25 cellular contexts compared by ENCODE assay signal in genomic region chr17:74180336-74180735, GRCh38.
"Had no signal": no experiment of that assay in that cellular context is flagged by ENCODE, and none has a peak within 500 bp of the region (broad histone marks: within the 10 kb centered on the region; RNA-seq: fewer than 3 reads in every experiment).

No MANE protein-coding gene starts in this region.

- H3K9me3 ChIP-seq: breast epithelium, esophagus squamous epithelium, gastrocnemius medialis, neutrophil, pancreas, upper lobe of left lung had no signal

- ATAC-seq: activated CD4-positive, alpha-beta T cell treated with anti-CD3 and anti-CD28 coated beads for 36 hours; activated T-cell treated with anti-CD3 and anti-CD28 coated beads, Interleukin-2, amount 50 U/mL, for 4 hours; gastrocnemius medialis; left cardiac atrium; naive thymus-derived CD8-positive, alpha-beta T cell; pancreas; right cardiac atrium; stimulated activated naive CD8-positive, alpha-beta T cell treated with anti-CD3 and anti-CD28 coated beads, Interleukin-15, Interleukin-2, amounts not matched to agents 100 U/mL and 50 U/mL, for 24 hours had no signal

- H3K36me3 Mint-ChIP-seq: activated naive CD8-positive, alpha-beta T cell; naive thymus-derived CD8-positive, alpha-beta T cell had no signal

- DNase-seq: activated B cell treated with CpG ODN at 0.5 μM for 24 hours; activated CD4-positive, alpha-beta T cell treated with anti-CD3 and anti-CD28 coated beads for 36 hours; activated CD4-positive, alpha-beta T cell treated with anti-CD3 and anti-CD28 coated beads, Interleukin-2, amount 50 U/mL, for 4 hours; activated CD8-positive, alpha-beta memory T cell treated with anti-CD3 and anti-CD28 coated beads, Interleukin-2, amount 50 U/mL, for 48 hours; activated naive CD4-positive, alpha-beta T cell; activated T-cell treated with anti-CD3 and anti-CD28 coated beads, Interleukin-2, amount 50 U/mL, for 4 hours; amniotic stem cell; endodermal cell; esophagus squamous epithelium; gastrocnemius medialis; hypothalamus; left cardiac atrium; naive thymus-derived CD8-positive, alpha-beta T cell; right cardiac atrium; stimulated activated CD4-positive, alpha-beta T cell treated with anti-CD3 and anti-CD28 coated beads, Interleukin-12 subunit alpha, Interleukin-12 subunit beta, amount 100 ng/mL, for 4 hours; stimulated activated CD4-positive, alpha-beta T cell treated with anti-CD3 and anti-CD28 coated beads, Interleukin-4, amount 100 ng/mL, for 4 hours; stimulated activated naive CD8-positive, alpha-beta T cell treated with anti-CD3 and anti-CD28 coated beads, Interleukin-15, Interleukin-2, amounts not matched to agents 100 U/mL and 50 U/mL, for 24 hours; T-helper 9 cell; upper lobe of left lung had no signal

- H3K4me1 Mint-ChIP-seq: activated CD4-positive, alpha-beta T cell treated with anti-CD3 and anti-CD28 coated beads for 36 hours had no signal

- H3K4me1 ChIP-seq: breast epithelium, gastrocnemius medialis, pancreas, upper lobe of left lung had no signal

- H3K36me3 ChIP-seq: breast epithelium, esophagus squamous epithelium, gastrocnemius medialis, neutrophil, pancreas, upper lobe of left lung had no signal

- H3K27ac Mint-ChIP-seq: activated B cell treated with CpG ODN at 0.5 μM for 24 hours; activated CD4-positive, alpha-beta T cell treated with anti-CD3 and anti-CD28 coated beads for 36 hours; activated naive CD8-positive, alpha-beta T cell; activated T-helper 2 cell treated with anti-CD3 and anti-CD28 coated beads, Interferon-gamma antibody, Interleukin-2, Interleukin-4, amounts not matched to agents 10 μg/mL and 5 μg/mL and 100 μg/mL, durations not matched to agents 14 hours and 24 hours and 36 hours; endodermal cell; naive thymus-derived CD8-positive, alpha-beta T cell had no signal

- H3K9me3 Mint-ChIP-seq: activated B cell treated with CpG ODN at 0.5 μM for 24 hours; activated T-cell treated with anti-CD3 and anti-CD28 coated beads, Interleukin-2, amount 50 U/mL, for 4 hours; activated T-helper 2 cell treated with anti-CD3 and anti-CD28 coated beads, Interferon-gamma antibody, Interleukin-2, Interleukin-4, amounts not matched to agents 10 μg/mL and 5 μg/mL and 100 μg/mL, durations not matched to agents 14 hours and 24 hours and 36 hours; naive thymus-derived CD8-positive, alpha-beta T cell had no signal

- H3K27me3 ChIP-seq: pancreas had no signal

- H3K27ac ChIP-seq: breast epithelium, coronary artery, esophagus squamous epithelium, gastrocnemius medialis, neutrophil, pancreas, upper lobe of left lung had no signal

- H3K4me3 ChIP-seq: breast epithelium, coronary artery, esophagus squamous epithelium, gastrocnemius medialis, pancreas, upper lobe of left lung had no signal

- FAIRE-seq: pancreas had no signal

- H3K4me3 Mint-ChIP-seq: activated B cell treated with CpG ODN at 0.5 μM for 24 hours; activated CD4-positive, alpha-beta T cell treated with anti-CD3 and anti-CD28 coated beads for 36 hours; activated naive CD8-positive, alpha-beta T cell; activated T-cell treated with anti-CD3 and anti-CD28 coated beads, Interleukin-2, amount 50 U/mL, for 4 hours; endodermal cell; naive thymus-derived CD8-positive, alpha-beta T cell had no signal
